1 cellular context compared by ENCODE assay signal in the genomic region with DNA sequence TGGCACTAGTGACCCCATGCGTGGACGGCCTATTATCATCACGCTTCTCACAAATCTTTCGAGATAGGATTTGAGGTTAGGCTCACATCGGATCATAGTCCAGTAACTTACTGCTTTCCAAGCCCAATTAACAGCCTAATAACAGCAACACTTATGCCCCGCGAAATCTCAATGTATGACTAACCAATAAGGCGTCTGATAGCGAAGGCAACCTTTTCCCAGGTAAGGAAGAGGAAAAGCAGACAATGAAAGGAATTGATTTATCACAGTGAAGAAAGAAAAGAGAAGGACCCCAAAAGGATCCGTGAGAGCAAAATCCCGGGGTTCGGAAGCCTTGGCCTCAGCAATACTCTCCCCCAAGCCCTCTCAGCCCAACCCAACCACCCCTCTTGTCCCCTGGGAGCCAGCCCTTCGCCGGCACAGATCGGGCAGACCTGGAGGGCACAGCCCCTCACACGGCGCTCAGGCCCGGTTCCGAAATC.
TF ChIP-seq lines count a peak whose summit lies in the region.

No MANE protein-coding gene starts in this region.

TF ChIP-seq in K562, 482 proteins besides CTCF, POLR2A, EP300 and RAD21 (continued from another document):
- TF ChIP-seq, protein P1, sequence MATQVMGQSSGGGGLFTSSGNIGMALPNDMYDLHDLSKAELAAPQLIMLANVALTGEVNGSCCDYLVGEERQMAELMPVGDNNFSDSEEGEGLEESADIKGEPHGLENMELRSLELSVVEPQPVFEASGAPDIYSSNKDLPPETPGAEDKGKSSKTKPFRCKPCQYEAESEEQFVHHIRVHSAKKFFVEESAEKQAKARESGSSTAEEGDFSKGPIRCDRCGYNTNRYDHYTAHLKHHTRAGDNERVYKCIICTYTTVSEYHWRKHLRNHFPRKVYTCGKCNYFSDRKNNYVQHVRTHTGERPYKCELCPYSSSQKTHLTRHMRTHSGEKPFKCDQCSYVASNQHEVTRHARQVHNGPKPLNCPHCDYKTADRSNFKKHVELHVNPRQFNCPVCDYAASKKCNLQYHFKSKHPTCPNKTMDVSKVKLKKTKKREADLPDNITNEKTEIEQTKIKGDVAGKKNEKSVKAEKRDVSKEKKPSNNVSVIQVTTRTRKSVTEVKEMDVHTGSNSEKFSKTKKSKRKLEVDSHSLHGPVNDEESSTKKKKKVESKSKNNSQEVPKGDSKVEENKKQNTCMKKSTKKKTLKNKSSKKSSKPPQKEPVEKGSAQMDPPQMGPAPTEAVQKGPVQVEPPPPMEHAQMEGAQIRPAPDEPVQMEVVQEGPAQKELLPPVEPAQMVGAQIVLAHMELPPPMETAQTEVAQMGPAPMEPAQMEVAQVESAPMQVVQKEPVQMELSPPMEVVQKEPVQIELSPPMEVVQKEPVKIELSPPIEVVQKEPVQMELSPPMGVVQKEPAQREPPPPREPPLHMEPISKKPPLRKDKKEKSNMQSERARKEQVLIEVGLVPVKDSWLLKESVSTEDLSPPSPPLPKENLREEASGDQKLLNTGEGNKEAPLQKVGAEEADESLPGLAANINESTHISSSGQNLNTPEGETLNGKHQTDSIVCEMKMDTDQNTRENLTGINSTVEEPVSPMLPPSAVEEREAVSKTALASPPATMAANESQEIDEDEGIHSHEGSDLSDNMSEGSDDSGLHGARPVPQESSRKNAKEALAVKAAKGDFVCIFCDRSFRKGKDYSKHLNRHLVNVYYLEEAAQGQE (CRISPR knock-in tag; IDR thresholded peaks at IDR 0.05; ENCODE audit: low read depth), result 0 out of 2 replicates have a peak, but pooled peaks have one; percentile 31
- TF ChIP-seq SAP30 (IDR thresholded peaks at IDR 0.05; ENCODE audit: borderline replicate concordance, insufficient read depth, low read depth, low read length, poor library complexity, severe bottlenecking) (peak; percentile 35), CHD1 (IDR thresholded peaks at IDR 0.05; ENCODE audit: low read length) (peak; percentile 43), NR2C1 (IDR thresholded peaks at IDR 0.05) (0 out of 2 replicates have a peak, but pooled peaks have one; percentile 16), NR2C1 (tag; IDR thresholded peaks at IDR 0.05) (no peak), NCOA6 (IDR thresholded peaks at IDR 0.05) (0 out of 2 replicates have a peak, but pooled peaks have one; percentile 14), RCOR1 (IDR thresholded peaks at IDR 0.05; ENCODE audit: borderline replicate concordance in 1 of 2, low read depth in 2 of 2, low read length in 2 of 2) (peak in 1 of 2 experiments; percentile 37; a peak in 1 of 4 replicates), HDAC1 (IDR thresholded peaks at IDR 0.05) (peak in 1 of 2 experiments; percentile 9; a peak in 1 of 4 replicates), SMARCA4 (IDR thresholded peaks at IDR 0.05) (0 out of 2 replicates have a peak, but pooled peaks have one; percentile 11), DACH1 (IDR thresholded peaks at IDR 0.05; ENCODE audit: partially characterized antibody) (peak; percentile 13), KDM1A (IDR thresholded peaks at IDR 0.05) (peak; percentile 87 to 89), EP400 (IDR thresholded peaks at IDR 0.05) (peak; percentile 1; the same call in 1 of the 2 replicates), PHTF2 (CRISPR knock-in tag; IDR thresholded peaks at IDR 0.05) (no peak)
- TF ChIP-seq, protein P2, sequence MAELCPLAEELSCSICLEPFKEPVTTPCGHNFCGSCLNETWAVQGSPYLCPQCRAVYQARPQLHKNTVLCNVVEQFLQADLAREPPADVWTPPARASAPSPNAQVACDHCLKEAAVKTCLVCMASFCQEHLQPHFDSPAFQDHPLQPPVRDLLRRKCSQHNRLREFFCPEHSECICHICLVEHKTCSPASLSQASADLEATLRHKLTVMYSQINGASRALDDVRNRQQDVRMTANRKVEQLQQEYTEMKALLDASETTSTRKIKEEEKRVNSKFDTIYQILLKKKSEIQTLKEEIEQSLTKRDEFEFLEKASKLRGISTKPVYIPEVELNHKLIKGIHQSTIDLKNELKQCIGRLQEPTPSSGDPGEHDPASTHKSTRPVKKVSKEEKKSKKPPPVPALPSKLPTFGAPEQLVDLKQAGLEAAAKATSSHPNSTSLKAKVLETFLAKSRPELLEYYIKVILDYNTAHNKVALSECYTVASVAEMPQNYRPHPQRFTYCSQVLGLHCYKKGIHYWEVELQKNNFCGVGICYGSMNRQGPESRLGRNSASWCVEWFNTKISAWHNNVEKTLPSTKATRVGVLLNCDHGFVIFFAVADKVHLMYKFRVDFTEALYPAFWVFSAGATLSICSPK (IDR thresholded peaks at IDR 0.05; ENCODE audit: borderline replicate concordance), result no peak
- TF ChIP-seq, protein P3, sequence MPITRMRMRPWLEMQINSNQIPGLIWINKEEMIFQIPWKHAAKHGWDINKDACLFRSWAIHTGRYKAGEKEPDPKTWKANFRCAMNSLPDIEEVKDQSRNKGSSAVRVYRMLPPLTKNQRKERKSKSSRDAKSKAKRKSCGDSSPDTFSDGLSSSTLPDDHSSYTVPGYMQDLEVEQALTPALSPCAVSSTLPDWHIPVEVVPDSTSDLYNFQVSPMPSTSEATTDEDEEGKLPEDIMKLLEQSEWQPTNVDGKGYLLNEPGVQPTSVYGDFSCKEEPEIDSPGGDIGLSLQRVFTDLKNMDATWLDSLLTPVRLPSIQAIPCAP (CRISPR knock-in tag; IDR thresholded peaks at IDR 0.05; ENCODE audit: borderline replicate concordance), result 0 out of 2 replicates have a peak, but pooled peaks have one; percentile 31
